Comparison of ENCODE assay signal across 8 cellular contexts in genomic region chr6:35568967-35569606, GRCh38. TPM values are rescaled to one million over a fixed set of nuclear protein-coding genes. Genes with fewer than 3 reads are reported as not detected.
DNase-seq lines count a peak whose midpoint lies in the region; ATAC-seq, FAIRE-seq and TF ChIP-seq lines count a peak whose summit lies in the region.

No MANE protein-coding gene starts in this region.

- peak; percentile 11 for DNase-seq in GM13977 (ENCODE audit: low spot score)
- DNase-seq in bronchial epithelial cell (ENCODE audit: low read depth): no peak
- peak; percentile 46 to 66 (median 62) for DNase-seq in mucosa of descending colon
- DNase-seq in aorta: peak; percentile 50 to 81
- no peak for DNase-seq in NCI-H146 (lab: John Stamatoyannopoulos, UW)
- no peak for DNase-seq in HuH-7.5 (ENCODE audit: low spot score)

- H3K4me3 ChIP-seq in SU-DHL-6 (ENCODE audit: insufficient read depth, low read length, poor library complexity, severe bottlenecking): no peak overlapping the region
- no peak overlapping the region for H3K4me3 ChIP-seq in bronchial epithelial cell (ENCODE audit: low read depth, low read length)
- H3K4me3 ChIP-seq in mucosa of descending colon: no peak overlapping the region
- H3K4me3 ChIP-seq in aorta (ENCODE audit: low read length in 2 of 2): no peak overlapping the region

- WGBS in aorta, 2 donors: 68 to 77% methylated on average over 8 of the region's 8 CpGs

- H3K36me3 ChIP-seq in SU-DHL-6 (ENCODE audit: low read length) (peaks cover 5% of the 10 kb centered on the region; the same call in 1 of the 2 replicates), bronchial epithelial cell (ENCODE audit: control insufficient read depth, insufficient read depth, low read length) (peaks cover 2% of the 10 kb centered on the region), mucosa of descending colon (ENCODE audit: low read depth) (no peaks in the 10 kb centered on the region), aorta (ENCODE audit: control insufficient read depth in 1 of 2, insufficient read depth in 2 of 2, low read length in 1 of 2) (no peaks in the 10 kb centered on the region)

- FAIRE-seq in bronchial epithelial cell (lab: Jason Lieb, UNC): no peak

- no peaks in the 10 kb centered on the region for H4K20me1 ChIP-seq in SU-DHL-6 (ENCODE audit: low read depth, low read length)

- H3K9me2 ChIP-seq in SU-DHL-6 (replicated peaks; ENCODE audit: insufficient read depth, low read length): no peaks in the 10 kb centered on the region

- H3K27ac ChIP-seq in SU-DHL-6 (ENCODE audit: low read depth, low read length): no peak overlapping the region
- no peak overlapping the region for H3K27ac ChIP-seq in aorta (ENCODE audit: low read depth in 1 of 2, low read length in 2 of 2)

- no peaks in the 10 kb centered on the region for H3K4me1 ChIP-seq in mucosa of descending colon (ENCODE audit: low read depth)
- H3K4me1 ChIP-seq in aorta (ENCODE audit: control insufficient read depth in 1 of 2, insufficient read depth in 2 of 2, low read length in 2 of 2): no peaks in the 10 kb centered on the region

- H2AFZ ChIP-seq in SU-DHL-6 (ENCODE audit: low read depth, low read length, severe bottlenecking): no peak overlapping the region

- intact Hi-C loops in mucosa of descending colon (cut with DNase I, micrococcal nuclease) (no loop called here), aorta (cut with DNase I) (no loop called here)

- no peaks in the 10 kb centered on the region for H3K79me2 ChIP-seq in SU-DHL-6 (ENCODE audit: insufficient read depth, low read length)

- in situ Hi-C loops in GM13977 (cut with MboI; ENCODE audit: low pct_unique_long_range_greater_than_20kb, low sequenced_read_pairs, unreplicated experiment): no loop called here

- H3K9me3 ChIP-seq in SU-DHL-6 (ENCODE audit: insufficient read depth, low read length) (no peaks in the 10 kb centered on the region), mucosa of descending colon (no peaks in the 10 kb centered on the region), aorta (ENCODE audit: control insufficient read depth, low read length) (no peaks in the 10 kb centered on the region)

- no peak overlapping the region for H3K4me2 ChIP-seq in SU-DHL-6 (ENCODE audit: low read depth, low read length, poor library complexity, severe bottlenecking)

- H3K27me3 ChIP-seq in SU-DHL-6 (ENCODE audit: low read length): no peaks in the 10 kb centered on the region
- H3K27me3 ChIP-seq in bronchial epithelial cell (ENCODE audit: control insufficient read depth, insufficient read depth, low read length): no peaks in the 10 kb centered on the region
- H3K27me3 ChIP-seq in aorta (ENCODE audit: control insufficient read depth in 1 of 2, insufficient read depth in 2 of 2, low read length in 1 of 2): no peaks in the 10 kb centered on the region

- peak; percentile 53 for TF ChIP-seq CTCF in GM13977 (IDR thresholded peaks at IDR 0.05; ENCODE audit: extremely low read depth, insufficient read depth, missing control alignments)
- TF ChIP-seq CTCF in SU-DHL-6 (IDR thresholded peaks at IDR 0.05; ENCODE audit: insufficient read depth, low read length, poor library complexity, severe bottlenecking): peak; percentile 60
- TF ChIP-seq CTCF in bronchial epithelial cell (IDR thresholded peaks at IDR 0.05; ENCODE audit: insufficient read depth, low read length, severe bottlenecking): peak; percentile 70
- TF ChIP-seq CTCF in mucosa of descending colon (IDR thresholded peaks at IDR 0.05): no peak

- no peak overlapping the region for H3K9ac ChIP-seq in SU-DHL-6 (ENCODE audit: low read length)

- ATAC-seq in mucosa of descending colon (peak; percentile 86), aorta (ENCODE audit: low FRiP score) (peak; percentile 71), GM21723 (IDR thresholded peaks at IDR 0.05; ENCODE audit: unreplicated experiment) (no peak)

- H3F3A ChIP-seq in SU-DHL-6 (ENCODE audit: insufficient read depth): peaks cover 5% of the 10 kb centered on the region; the same call in 1 of the 2 replicates

RNA-seq across cellular contexts. Expression of gene TULP1, which starts 56.4 kb away (rescaled TPM):
- total RNA-seq in bronchial epithelial cell (under 0.01 TPM in 1 of 2 replicates, not detected in the other), mucosa of descending colon (not detected), aorta (not detected)
- polyA plus RNA-seq in aorta: 1 to 10 TPM in 1 of 2 donors, not detected in 1; 3.3 TPM

Comparison
In these comparisons a context has a peak if more than half of its experiments do, and no peak if none do; other contexts are left out.
1. DNase-seq: peak in GM13977 (single experiment), mucosa of descending colon (3 of 3) and aorta (2 of 2); none in bronchial epithelial cell (single experiment), NCI-H146 (single experiment) and HuH-7.5 (single experiment).